1 cellular context compared by ENCODE assay signal in genomic region chr10:86399879-86400704, GRCh38.
TF ChIP-seq lines count a peak whose summit lies in the region.

No MANE protein-coding gene starts in this region.

TF ChIP-seq in K562, 482 proteins besides CTCF, POLR2A, EP300 and RAD21 (continued from another document and continues in another):
- TF ChIP-seq MGA (IDR thresholded peaks at IDR 0.05): peak; percentile 74
- peak; percentile 40; the same call in 1 of the 2 replicates for TF ChIP-seq ETV5 (CRISPR knock-in tag; IDR thresholded peaks at IDR 0.05; ENCODE audit: low read depth)
- no peak for TF ChIP-seq FOXJ3 (CRISPR knock-in tag; IDR thresholded peaks at IDR 0.05)
- no peak for TF ChIP-seq HDAC6 (IDR thresholded peaks at IDR 0.05; ENCODE audit: low read depth, low read length)
- no peak for TF ChIP-seq ZNF12 (CRISPR knock-in tag; IDR thresholded peaks at IDR 0.05)
- TF ChIP-seq ZSCAN32 (CRISPR knock-in tag; IDR thresholded peaks at IDR 0.05): no peak
- 0 out of 2 replicates have a peak, but pooled peaks have one; percentile 23 for TF ChIP-seq ZNF511 (CRISPR knock-in tag; IDR thresholded peaks at IDR 0.05)
- peak; percentile 30; the same call in 1 of the 2 replicates for TF ChIP-seq VEZF1 (CRISPR knock-in tag; IDR thresholded peaks at IDR 0.05)
- TF ChIP-seq ZFP91 (CRISPR knock-in tag; IDR thresholded peaks at IDR 0.05): no peak
- TF ChIP-seq KAT8 (IDR thresholded peaks at IDR 0.05; ENCODE audit: low read depth): no peak
- TF ChIP-seq DLX4 (CRISPR knock-in tag; IDR thresholded peaks at IDR 0.05): no peak
- TF ChIP-seq CTCFL (IDR thresholded peaks at IDR 0.05; ENCODE audit: borderline replicate concordance, insufficient read depth, low read depth, low read length, poor library complexity, severe bottlenecking): no peak
- TF ChIP-seq ZNF143 (CRISPR knock-in tag; IDR thresholded peaks at IDR 0.05): no peak
- TF ChIP-seq CEBPZ (IDR thresholded peaks at IDR 0.05; ENCODE audit: borderline replicate concordance, low read depth, low read length): no peak
- 0 out of 2 replicates have a peak, but pooled peaks have one; percentile 18 for TF ChIP-seq ZNF384 (IDR thresholded peaks at IDR 0.05; ENCODE audit: low read depth, low read length)
- TF ChIP-seq SPI1 (IDR thresholded peaks at IDR 0.05; ENCODE audit: borderline replicate concordance, low read depth, low read length): no peak
- peak in 1 of 2 experiments; percentile 20; a peak in 2 of 4 replicates for TF ChIP-seq UBTF (IDR thresholded peaks at IDR 0.05; ENCODE audit: borderline replicate concordance in 1 of 2, low read depth in 2 of 2, low read length in 2 of 2)
- TF ChIP-seq ZNF444 (CRISPR knock-in tag; IDR thresholded peaks at IDR 0.05): no peak
- TF ChIP-seq RCOR1 (IDR thresholded peaks at IDR 0.05; ENCODE audit: borderline replicate concordance in 1 of 2, low read depth in 2 of 2, low read length in 2 of 2): peak in 1 of 2 experiments; percentile 71; a peak in 1 of 4 replicates
- no peak for TF ChIP-seq RFX7 (CRISPR knock-in tag; IDR thresholded peaks at IDR 0.05)
- TF ChIP-seq CTBP1 (IDR thresholded peaks at IDR 0.05; ENCODE audit: borderline replicate concordance): peak; percentile 93
- TF ChIP-seq MBD1 (CRISPR knock-in tag; IDR thresholded peaks at IDR 0.05): no peak
- no peak for TF ChIP-seq ZNF431 (CRISPR knock-in tag; IDR thresholded peaks at IDR 0.05)
- TF ChIP-seq PCBP2 (IDR thresholded peaks at IDR 0.05; ENCODE audit: low read depth, low read length, poor library complexity, severe bottlenecking): no peak
